Comparison of ENCODE assay signal across 1 cellular context in the genomic region with DNA sequence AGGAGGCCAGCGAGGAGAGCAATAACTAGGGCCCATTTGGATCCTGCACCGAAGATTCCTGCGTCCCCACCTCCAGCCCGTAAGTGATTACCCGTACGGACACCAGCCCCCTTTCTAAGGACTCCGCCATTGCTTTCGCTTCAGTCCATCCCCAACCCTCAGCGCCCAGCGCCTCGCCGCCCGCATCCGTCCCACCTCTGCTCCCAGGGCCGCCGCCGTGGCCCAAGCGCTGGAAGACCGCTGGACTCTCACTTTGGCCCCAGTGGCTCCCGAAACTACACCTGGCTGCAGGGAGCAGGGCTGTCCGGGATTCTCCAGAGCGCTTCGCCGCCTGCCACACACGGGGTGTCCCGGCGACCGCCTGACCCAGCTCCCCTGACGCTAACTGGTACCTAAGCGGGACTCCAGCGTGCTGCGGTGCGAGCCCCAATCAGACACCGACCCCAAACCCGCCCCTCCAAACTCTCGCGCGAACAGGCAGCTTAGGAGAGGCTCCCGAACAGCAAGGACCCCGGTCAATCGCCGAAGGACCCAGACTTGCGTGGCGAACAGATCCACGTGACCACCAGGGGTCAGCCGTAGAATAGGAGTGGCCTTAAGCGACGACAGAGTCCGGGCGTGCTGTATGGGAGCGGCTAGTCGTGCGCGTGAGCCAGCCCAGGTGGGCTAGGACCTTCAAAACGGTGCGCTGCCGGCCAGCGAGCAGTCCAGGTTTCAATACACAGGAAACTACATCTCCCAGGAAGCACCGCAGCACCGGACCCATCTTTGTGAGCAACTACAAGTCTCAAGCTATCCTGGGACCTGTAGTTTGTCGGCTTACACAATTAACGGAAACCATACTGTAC.
TF ChIP-seq lines count a peak whose summit lies in the region.

A gene (minus strand): TSS at position 363 of the 848 bp plus-strand sequence. CDS start 771 bp downstream, outside the sequence.

TF ChIP-seq in K562, 482 proteins besides CTCF, POLR2A, EP300 and RAD21 (continued from another document and continues in another):
- TF ChIP-seq ZBTB1 (CRISPR knock-in tag; IDR thresholded peaks at IDR 0.05; ENCODE audit: borderline replicate concordance, low read depth), result no peak
- no peak for TF ChIP-seq POLR2AphosphoS5 (IDR thresholded peaks at IDR 0.05; ENCODE audit: control insufficient read depth, insufficient read depth, low read depth, low read length)
- no peak for TF ChIP-seq ZNF121 (CRISPR knock-in tag; conservative IDR thresholded peaks at IDR 0.05)
- TF ChIP-seq EZH2 (IDR thresholded peaks at IDR 0.05; ENCODE audit: borderline replicate concordance, low read depth, low read length), result no peak
- TF ChIP-seq, protein P1, sequence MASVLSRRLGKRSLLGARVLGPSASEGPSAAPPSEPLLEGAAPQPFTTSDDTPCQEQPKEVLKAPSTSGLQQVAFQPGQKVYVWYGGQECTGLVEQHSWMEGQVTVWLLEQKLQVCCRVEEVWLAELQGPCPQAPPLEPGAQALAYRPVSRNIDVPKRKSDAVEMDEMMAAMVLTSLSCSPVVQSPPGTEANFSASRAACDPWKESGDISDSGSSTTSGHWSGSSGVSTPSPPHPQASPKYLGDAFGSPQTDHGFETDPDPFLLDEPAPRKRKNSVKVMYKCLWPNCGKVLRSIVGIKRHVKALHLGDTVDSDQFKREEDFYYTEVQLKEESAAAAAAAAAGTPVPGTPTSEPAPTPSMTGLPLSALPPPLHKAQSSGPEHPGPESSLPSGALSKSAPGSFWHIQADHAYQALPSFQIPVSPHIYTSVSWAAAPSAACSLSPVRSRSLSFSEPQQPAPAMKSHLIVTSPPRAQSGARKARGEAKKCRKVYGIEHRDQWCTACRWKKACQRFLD (CRISPR knock-in tag; IDR thresholded peaks at IDR 0.05), result peak; percentile 78
- TF ChIP-seq RBM15 (IDR thresholded peaks at IDR 0.05; ENCODE audit: insufficient read depth, low read length), result no peak
- peak; percentile 75 for TF ChIP-seq ZFX (CRISPR knock-in tag; IDR thresholded peaks at IDR 0.05)
- TF ChIP-seq, protein P2, sequence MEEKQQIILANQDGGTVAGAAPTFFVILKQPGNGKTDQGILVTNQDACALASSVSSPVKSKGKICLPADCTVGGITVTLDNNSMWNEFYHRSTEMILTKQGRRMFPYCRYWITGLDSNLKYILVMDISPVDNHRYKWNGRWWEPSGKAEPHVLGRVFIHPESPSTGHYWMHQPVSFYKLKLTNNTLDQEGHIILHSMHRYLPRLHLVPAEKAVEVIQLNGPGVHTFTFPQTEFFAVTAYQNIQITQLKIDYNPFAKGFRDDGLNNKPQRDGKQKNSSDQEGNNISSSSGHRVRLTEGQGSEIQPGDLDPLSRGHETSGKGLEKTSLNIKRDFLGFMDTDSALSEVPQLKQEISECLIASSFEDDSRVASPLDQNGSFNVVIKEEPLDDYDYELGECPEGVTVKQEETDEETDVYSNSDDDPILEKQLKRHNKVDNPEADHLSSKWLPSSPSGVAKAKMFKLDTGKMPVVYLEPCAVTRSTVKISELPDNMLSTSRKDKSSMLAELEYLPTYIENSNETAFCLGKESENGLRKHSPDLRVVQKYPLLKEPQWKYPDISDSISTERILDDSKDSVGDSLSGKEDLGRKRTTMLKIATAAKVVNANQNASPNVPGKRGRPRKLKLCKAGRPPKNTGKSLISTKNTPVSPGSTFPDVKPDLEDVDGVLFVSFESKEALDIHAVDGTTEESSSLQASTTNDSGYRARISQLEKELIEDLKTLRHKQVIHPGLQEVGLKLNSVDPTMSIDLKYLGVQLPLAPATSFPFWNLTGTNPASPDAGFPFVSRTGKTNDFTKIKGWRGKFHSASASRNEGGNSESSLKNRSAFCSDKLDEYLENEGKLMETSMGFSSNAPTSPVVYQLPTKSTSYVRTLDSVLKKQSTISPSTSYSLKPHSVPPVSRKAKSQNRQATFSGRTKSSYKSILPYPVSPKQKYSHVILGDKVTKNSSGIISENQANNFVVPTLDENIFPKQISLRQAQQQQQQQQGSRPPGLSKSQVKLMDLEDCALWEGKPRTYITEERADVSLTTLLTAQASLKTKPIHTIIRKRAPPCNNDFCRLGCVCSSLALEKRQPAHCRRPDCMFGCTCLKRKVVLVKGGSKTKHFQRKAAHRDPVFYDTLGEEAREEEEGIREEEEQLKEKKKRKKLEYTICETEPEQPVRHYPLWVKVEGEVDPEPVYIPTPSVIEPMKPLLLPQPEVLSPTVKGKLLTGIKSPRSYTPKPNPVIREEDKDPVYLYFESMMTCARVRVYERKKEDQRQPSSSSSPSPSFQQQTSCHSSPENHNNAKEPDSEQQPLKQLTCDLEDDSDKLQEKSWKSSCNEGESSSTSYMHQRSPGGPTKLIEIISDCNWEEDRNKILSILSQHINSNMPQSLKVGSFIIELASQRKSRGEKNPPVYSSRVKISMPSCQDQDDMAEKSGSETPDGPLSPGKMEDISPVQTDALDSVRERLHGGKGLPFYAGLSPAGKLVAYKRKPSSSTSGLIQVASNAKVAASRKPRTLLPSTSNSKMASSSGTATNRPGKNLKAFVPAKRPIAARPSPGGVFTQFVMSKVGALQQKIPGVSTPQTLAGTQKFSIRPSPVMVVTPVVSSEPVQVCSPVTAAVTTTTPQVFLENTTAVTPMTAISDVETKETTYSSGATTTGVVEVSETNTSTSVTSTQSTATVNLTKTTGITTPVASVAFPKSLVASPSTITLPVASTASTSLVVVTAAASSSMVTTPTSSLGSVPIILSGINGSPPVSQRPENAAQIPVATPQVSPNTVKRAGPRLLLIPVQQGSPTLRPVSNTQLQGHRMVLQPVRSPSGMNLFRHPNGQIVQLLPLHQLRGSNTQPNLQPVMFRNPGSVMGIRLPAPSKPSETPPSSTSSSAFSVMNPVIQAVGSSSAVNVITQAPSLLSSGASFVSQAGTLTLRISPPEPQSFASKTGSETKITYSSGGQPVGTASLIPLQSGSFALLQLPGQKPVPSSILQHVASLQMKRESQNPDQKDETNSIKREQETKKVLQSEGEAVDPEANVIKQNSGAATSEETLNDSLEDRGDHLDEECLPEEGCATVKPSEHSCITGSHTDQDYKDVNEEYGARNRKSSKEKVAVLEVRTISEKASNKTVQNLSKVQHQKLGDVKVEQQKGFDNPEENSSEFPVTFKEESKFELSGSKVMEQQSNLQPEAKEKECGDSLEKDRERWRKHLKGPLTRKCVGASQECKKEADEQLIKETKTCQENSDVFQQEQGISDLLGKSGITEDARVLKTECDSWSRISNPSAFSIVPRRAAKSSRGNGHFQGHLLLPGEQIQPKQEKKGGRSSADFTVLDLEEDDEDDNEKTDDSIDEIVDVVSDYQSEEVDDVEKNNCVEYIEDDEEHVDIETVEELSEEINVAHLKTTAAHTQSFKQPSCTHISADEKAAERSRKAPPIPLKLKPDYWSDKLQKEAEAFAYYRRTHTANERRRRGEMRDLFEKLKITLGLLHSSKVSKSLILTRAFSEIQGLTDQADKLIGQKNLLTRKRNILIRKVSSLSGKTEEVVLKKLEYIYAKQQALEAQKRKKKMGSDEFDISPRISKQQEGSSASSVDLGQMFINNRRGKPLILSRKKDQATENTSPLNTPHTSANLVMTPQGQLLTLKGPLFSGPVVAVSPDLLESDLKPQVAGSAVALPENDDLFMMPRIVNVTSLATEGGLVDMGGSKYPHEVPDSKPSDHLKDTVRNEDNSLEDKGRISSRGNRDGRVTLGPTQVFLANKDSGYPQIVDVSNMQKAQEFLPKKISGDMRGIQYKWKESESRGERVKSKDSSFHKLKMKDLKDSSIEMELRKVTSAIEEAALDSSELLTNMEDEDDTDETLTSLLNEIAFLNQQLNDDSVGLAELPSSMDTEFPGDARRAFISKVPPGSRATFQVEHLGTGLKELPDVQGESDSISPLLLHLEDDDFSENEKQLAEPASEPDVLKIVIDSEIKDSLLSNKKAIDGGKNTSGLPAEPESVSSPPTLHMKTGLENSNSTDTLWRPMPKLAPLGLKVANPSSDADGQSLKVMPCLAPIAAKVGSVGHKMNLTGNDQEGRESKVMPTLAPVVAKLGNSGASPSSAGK (IDR thresholded peaks at IDR 0.05), result peak; percentile 84
- TF ChIP-seq MEF2A (IDR thresholded peaks at IDR 0.05; ENCODE audit: control insufficient read depth, low read depth, low read length), result no peak
- no peak for TF ChIP-seq ZNF347 (CRISPR knock-in tag; IDR thresholded peaks at IDR 0.05; ENCODE audit: low read depth)
- TF ChIP-seq, protein P3, sequence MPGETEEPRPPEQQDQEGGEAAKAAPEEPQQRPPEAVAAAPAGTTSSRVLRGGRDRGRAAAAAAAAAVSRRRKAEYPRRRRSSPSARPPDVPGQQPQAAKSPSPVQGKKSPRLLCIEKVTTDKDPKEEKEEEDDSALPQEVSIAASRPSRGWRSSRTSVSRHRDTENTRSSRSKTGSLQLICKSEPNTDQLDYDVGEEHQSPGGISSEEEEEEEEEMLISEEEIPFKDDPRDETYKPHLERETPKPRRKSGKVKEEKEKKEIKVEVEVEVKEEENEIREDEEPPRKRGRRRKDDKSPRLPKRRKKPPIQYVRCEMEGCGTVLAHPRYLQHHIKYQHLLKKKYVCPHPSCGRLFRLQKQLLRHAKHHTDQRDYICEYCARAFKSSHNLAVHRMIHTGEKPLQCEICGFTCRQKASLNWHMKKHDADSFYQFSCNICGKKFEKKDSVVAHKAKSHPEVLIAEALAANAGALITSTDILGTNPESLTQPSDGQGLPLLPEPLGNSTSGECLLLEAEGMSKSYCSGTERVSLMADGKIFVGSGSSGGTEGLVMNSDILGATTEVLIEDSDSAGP (CRISPR knock-in tag; IDR thresholded peaks at IDR 0.05), result no peak; the same call in 1 of the 2 replicates
- no peak for TF ChIP-seq ZKSCAN3 (CRISPR knock-in tag; IDR thresholded peaks at IDR 0.05)
- no peak for TF ChIP-seq ZNF717 (CRISPR knock-in tag; IDR thresholded peaks at IDR 0.05)
- TF ChIP-seq MAFF (IDR thresholded peaks at IDR 0.05; ENCODE audit: low read length), result no peak
- TF ChIP-seq NFXL1 (CRISPR knock-in tag; IDR thresholded peaks at IDR 0.05), result no peak
- TF ChIP-seq MTA3 (IDR thresholded peaks at IDR 0.05; ENCODE audit: borderline replicate concordance), result peak; percentile 28; the same call in 1 of the 2 replicates
- no peak for TF ChIP-seq MYBL2 (IDR thresholded peaks at IDR 0.05; ENCODE audit: low read depth)
- TF ChIP-seq MYBL2 (CRISPR knock-in tag; IDR thresholded peaks at IDR 0.05; ENCODE audit: borderline replicate concordance), result no peak
- TF ChIP-seq, protein P4, sequence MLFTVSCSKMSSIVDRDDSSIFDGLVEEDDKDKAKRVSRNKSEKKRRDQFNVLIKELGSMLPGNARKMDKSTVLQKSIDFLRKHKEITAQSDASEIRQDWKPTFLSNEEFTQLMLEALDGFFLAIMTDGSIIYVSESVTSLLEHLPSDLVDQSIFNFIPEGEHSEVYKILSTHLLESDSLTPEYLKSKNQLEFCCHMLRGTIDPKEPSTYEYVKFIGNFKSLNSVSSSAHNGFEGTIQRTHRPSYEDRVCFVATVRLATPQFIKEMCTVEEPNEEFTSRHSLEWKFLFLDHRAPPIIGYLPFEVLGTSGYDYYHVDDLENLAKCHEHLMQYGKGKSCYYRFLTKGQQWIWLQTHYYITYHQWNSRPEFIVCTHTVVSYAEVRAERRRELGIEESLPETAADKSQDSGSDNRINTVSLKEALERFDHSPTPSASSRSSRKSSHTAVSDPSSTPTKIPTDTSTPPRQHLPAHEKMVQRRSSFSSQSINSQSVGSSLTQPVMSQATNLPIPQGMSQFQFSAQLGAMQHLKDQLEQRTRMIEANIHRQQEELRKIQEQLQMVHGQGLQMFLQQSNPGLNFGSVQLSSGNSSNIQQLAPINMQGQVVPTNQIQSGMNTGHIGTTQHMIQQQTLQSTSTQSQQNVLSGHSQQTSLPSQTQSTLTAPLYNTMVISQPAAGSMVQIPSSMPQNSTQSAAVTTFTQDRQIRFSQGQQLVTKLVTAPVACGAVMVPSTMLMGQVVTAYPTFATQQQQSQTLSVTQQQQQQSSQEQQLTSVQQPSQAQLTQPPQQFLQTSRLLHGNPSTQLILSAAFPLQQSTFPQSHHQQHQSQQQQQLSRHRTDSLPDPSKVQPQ (CRISPR knock-in tag; IDR thresholded peaks at IDR 0.05; ENCODE audit: borderline replicate concordance), result no peak
- TF ChIP-seq KAT2B (IDR thresholded peaks at IDR 0.05; ENCODE audit: low read depth, low read length), result no peak
- TF ChIP-seq, protein P5, sequence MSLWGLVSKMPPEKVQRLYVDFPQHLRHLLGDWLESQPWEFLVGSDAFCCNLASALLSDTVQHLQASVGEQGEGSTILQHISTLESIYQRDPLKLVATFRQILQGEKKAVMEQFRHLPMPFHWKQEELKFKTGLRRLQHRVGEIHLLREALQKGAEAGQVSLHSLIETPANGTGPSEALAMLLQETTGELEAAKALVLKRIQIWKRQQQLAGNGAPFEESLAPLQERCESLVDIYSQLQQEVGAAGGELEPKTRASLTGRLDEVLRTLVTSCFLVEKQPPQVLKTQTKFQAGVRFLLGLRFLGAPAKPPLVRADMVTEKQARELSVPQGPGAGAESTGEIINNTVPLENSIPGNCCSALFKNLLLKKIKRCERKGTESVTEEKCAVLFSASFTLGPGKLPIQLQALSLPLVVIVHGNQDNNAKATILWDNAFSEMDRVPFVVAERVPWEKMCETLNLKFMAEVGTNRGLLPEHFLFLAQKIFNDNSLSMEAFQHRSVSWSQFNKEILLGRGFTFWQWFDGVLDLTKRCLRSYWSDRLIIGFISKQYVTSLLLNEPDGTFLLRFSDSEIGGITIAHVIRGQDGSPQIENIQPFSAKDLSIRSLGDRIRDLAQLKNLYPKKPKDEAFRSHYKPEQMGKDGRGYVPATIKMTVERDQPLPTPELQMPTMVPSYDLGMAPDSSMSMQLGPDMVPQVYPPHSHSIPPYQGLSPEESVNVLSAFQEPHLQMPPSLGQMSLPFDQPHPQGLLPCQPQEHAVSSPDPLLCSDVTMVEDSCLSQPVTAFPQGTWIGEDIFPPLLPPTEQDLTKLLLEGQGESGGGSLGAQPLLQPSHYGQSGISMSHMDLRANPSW (CRISPR knock-in tag; IDR thresholded peaks at IDR 0.05), result no peak
- TF ChIP-seq, protein P6, sequence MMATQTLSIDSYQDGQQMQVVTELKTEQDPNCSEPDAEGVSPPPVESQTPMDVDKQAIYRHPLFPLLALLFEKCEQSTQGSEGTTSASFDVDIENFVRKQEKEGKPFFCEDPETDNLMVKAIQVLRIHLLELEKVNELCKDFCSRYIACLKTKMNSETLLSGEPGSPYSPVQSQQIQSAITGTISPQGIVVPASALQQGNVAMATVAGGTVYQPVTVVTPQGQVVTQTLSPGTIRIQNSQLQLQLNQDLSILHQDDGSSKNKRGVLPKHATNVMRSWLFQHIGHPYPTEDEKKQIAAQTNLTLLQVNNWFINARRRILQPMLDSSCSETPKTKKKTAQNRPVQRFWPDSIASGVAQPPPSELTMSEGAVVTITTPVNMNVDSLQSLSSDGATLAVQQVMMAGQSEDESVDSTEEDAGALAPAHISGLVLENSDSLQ (IDR thresholded peaks at IDR 0.05), result peak; percentile 73
- TF ChIP-seq SOX6 (IDR thresholded peaks at IDR 0.05), result no peak
- peak; percentile 51 for TF ChIP-seq PHF20 (IDR thresholded peaks at IDR 0.05; ENCODE audit: partially characterized antibody)
- no peak for TF ChIP-seq RCOR1 (IDR thresholded peaks at IDR 0.05; ENCODE audit: borderline replicate concordance in 1 of 2, low read depth in 2 of 2, low read length in 2 of 2)
- TF ChIP-seq, protein P7, sequence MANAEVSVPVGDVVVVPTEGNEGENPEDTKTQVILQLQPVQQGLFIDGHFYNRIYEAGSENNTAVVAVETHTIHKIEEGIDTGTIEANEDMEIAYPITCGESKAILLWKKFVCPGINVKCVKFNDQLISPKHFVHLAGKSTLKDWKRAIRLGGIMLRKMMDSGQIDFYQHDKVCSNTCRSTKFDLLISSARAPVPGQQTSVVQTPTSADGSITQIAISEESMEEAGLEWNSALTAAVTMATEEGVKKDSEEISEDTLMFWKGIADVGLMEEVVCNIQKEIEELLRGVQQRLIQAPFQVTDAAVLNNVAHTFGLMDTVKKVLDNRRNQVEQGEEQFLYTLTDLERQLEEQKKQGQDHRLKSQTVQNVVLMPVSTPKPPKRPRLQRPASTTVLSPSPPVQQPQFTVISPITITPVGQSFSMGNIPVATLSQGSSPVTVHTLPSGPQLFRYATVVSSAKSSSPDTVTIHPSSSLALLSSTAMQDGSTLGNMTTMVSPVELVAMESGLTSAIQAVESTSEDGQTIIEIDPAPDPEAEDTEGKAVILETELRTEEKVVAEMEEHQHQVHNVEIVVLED (CRISPR knock-in tag; IDR thresholded peaks at IDR 0.05), result no peak
